In genomic region chr2:240519396-240520142, GRCh38 we compare ENCODE assay signal across 1 cellular context.
TF ChIP-seq lines count a peak whose summit lies in the region.

No MANE protein-coding gene starts in this region.

TF ChIP-seq in neural cell, 6 proteins besides CTCF, POLR2A, EP300 and RAD21 (continued from another document):
- TF ChIP-seq TAF1 (IDR thresholded peaks at IDR 0.05; ENCODE audit: low read depth) (no peak), EZH2 (IDR thresholded peaks at IDR 0.05; ENCODE audit: borderline replicate concordance, insufficient read depth, low read length, poor library complexity, severe bottlenecking) (no peak)
TF ChIP-seq in neural cell: peak in this region for 0.
